21 cellular contexts compared by ENCODE assay signal in genomic region chr20:61565791-61566190, GRCh38.
DNase-seq lines count a peak whose midpoint lies in the region; ATAC-seq, FAIRE-seq and TF ChIP-seq lines count a peak whose summit lies in the region.
"Had no signal": no experiment of that assay in that cellular context is flagged by ENCODE, and none has a peak within 500 bp of the region (broad histone marks: within the 10 kb centered on the region; RNA-seq: fewer than 3 reads in every experiment).

No MANE protein-coding gene starts in this region.

- H2BK20ac ChIP-seq in H1 (ENCODE audit: low read length), result peak overlapping the region; percentile 66

- H2BK15ac ChIP-seq in H1 (ENCODE audit: low read length), result 0 out of 2 replicates have a peak overlapping the region, but pooled peaks have one; percentile 12

- no peak overlapping the region for H2AFZ ChIP-seq in H1 (ENCODE audit: low read length)
- H2AFZ ChIP-seq: GM23248 had no signal

- ATAC-seq in lower lobe of right lung, result no peak

- TF ChIP-seq POLR2A in H1 (IDR thresholded peaks at IDR 0.05; ENCODE audit: control extremely low read depth in 1 of 2, low read depth in 2 of 2, low read length in 2 of 2), result no peak
- no peak for TF ChIP-seq POLR2A in spleen (IDR thresholded peaks at IDR 0.05)

- no peak for TF ChIP-seq CTCF in H1 (IDR thresholded peaks at IDR 0.05; ENCODE audit: control extremely low read depth in 1 of 3, insufficient read depth in 1 of 3, low read depth in 1 of 3, low read length in 3 of 3)
- TF ChIP-seq CTCF in lower lobe of right lung (IDR thresholded peaks at IDR 0.05), result no peak
- TF ChIP-seq CTCF in spleen (IDR thresholded peaks at IDR 0.05 in 8 of 11, conservative IDR thresholded peaks at IDR 0.05 in 3 of 11), result no peak

- no peak overlapping the region for H3K23ac ChIP-seq in H1 (ENCODE audit: insufficient read length)

- H3K27me3 ChIP-seq in H1 (replicated peaks in 1 of 4; ENCODE audit: control insufficient read depth in 3 of 4, extremely low read depth in 1 of 4, insufficient read depth in 3 of 4, low read length in 3 of 4) (no peaks in the 10 kb centered on the region; a peak in 1 of 7 replicates), lower lobe of right lung (ENCODE audit: low read depth) (no peaks in the 10 kb centered on the region), spleen (replicated peaks in 1 of 7) (no peaks in the 10 kb centered on the region)
- H3K27me3 ChIP-seq: BE2C had no signal

- no peak overlapping the region for H3K56ac ChIP-seq in H1 (replicated peaks; ENCODE audit: insufficient read length, low read depth, low read length)

- H3K23me2 ChIP-seq in H1 (ENCODE audit: low read depth, low read length), result no peaks in the 10 kb centered on the region; the same call in 1 of the 2 replicates

- no peaks in the 10 kb centered on the region for H3K79me2 ChIP-seq in H1 (ENCODE audit: control insufficient read depth in 1 of 2, insufficient read depth in 2 of 2, low read length in 2 of 2)

- WGBS in H1 (ENCODE audit: extremely low coverage in 1 of 2, insufficient coverage in 1 of 2, insufficient read length in 1 of 2, insufficient replicate concordance in 2 of 2, low coverage in 1 of 2, low lambda C conversion rate in 2 of 2, missing lambda C conversion rate in 1 of 2), 2 experiments, result 94% methylated on average over 12 of the region's 12 CpGs; no CpG with 5 or more reads in 1 of the 2 experiments
- 86 to 90% (median 89%) methylated on average over 12 of the region's 12 CpGs for WGBS in spleen, 5 donors

- H3K4me3 ChIP-seq in H1 (ENCODE audit: extremely low read depth in 1 of 4, insufficient read depth in 2 of 4, low read depth in 3 of 4, low read length in 4 of 4) (no peak overlapping the region), lower lobe of right lung (no peak overlapping the region), spleen (no peak overlapping the region)
- H3K4me3 ChIP-seq: GM23248 had no signal

- FAIRE-seq in HTR-8/SVneo (lab: Jason Lieb, UNC), result peak; percentile 31
- FAIRE-seq in H1 (lab: Jason Lieb, UNC), result no peak
- FAIRE-seq: A204.1, D721Med, G401.6, GM12891, H54 had no signal

- H4K8ac ChIP-seq in H1 (ENCODE audit: extremely low read depth, insufficient read depth, low read length), result no peak overlapping the region; the same call in 1 of the 2 replicates

- H3K27ac ChIP-seq in H1 (ENCODE audit: low read depth, low read length) (no peak overlapping the region), lower lobe of right lung (no peak overlapping the region), spleen (no peak overlapping the region)
- H3K27ac ChIP-seq: GM23248 had no signal

- no peak for DNase-seq in HTR-8/SVneo (ENCODE audit: insufficient read length, low spot score)
- DNase-seq in H1 (ENCODE audit: low read depth in 1 of 2, low spot score in 2 of 2), result no peak
- peak; percentile 27 for DNase-seq in lower lobe of right lung
- DNase-seq in spleen, result peak; percentile 56
- no peak for DNase-seq in amniotic stem cell (lab: John Stamatoyannopoulos, UW)
- DNase-seq in D341Med (ENCODE audit: low spot score), result no peak
- DNase-seq in KG1 (lab: John Stamatoyannopoulos, UW), result no peak
- DNase-seq: ACHN; BE2C; C1 segment of cervical spinal cord; CD4-positive, CD25-positive, alpha-beta regulatory T cell; CD8-positive, alpha-beta memory T cell; COR-L47; GM23248; HCEC 1CT; HFFc6 had no signal

- intact Hi-C loops in lower lobe of right lung (cut with DNase I) (no loop called here), spleen (cut with DNase I; ENCODE audit: low total_unique reads) (no loop called here)

- POLR2A ChIA-PET in H1 (lab: Charles Lee; ENCODE audit: partially characterized antibody), result no interaction called here

- H3K36me3 ChIP-seq in H1 (ENCODE audit: control insufficient read depth in 2 of 4, insufficient read depth in 4 of 4, low read length in 3 of 4), result no peaks in the 10 kb centered on the region
- H3K36me3 ChIP-seq in lower lobe of right lung, result no peaks in the 10 kb centered on the region
- no peaks in the 10 kb centered on the region for H3K36me3 ChIP-seq in spleen
- H3K36me3 ChIP-seq: BE2C had no signal

- no peak for TF ChIP-seq EP300 in H1 (IDR thresholded peaks at IDR 0.05; ENCODE audit: borderline replicate concordance in 1 of 2, low read depth in 2 of 2, low read length in 2 of 2)

- H3K18ac ChIP-seq in H1 (ENCODE audit: extremely low read depth, low read length), result no peak overlapping the region

- H3K14ac ChIP-seq in H1 (ENCODE audit: insufficient read length), result no peak overlapping the region

- no peak overlapping the region for H3K4me2 ChIP-seq in H1 (ENCODE audit: insufficient read depth in 1 of 2, low read depth in 2 of 2, low read length in 2 of 2)

- CTCF ChIA-PET in H1 (lab: Charles Lee; ENCODE audit: partially characterized antibody), result interaction anchor here (1.3 kb wide), 1 partner anchor 15 kb away, joined by 3 read pairs; no protein-coding TSS in a partner anchor

- peak overlapping the region; percentile 77 for H4K91ac ChIP-seq in H1 (replicated peaks; ENCODE audit: insufficient read length, low read length)

- H2BK120ac ChIP-seq in H1 (replicated peaks; ENCODE audit: low read depth, low read length), result no peak overlapping the region

- no peaks in the 10 kb centered on the region for H3K9me3 ChIP-seq in H1 (ENCODE audit: insufficient read depth in 2 of 2, low read depth in 1 of 2, low read length in 1 of 2)
- no peaks in the 10 kb centered on the region for H3K9me3 ChIP-seq in lower lobe of right lung
- H3K9me3 ChIP-seq in spleen, result peaks cover 0 to 29% (median 0%) of the 10 kb centered on the region in 8 donors
- H3K9me3 ChIP-seq: BE2C had no signal

- H2AK5ac ChIP-seq in H1 (ENCODE audit: low read depth, low read length), result peak overlapping the region; percentile 55

- no peak for TF ChIP-seq RAD21 in H1 (IDR thresholded peaks at IDR 0.05 in 1 of 2, conservative IDR thresholded peaks at IDR 0.05 in 1 of 2; ENCODE audit: low read depth in 2 of 2, low read length in 2 of 2)

- H4K20me1 ChIP-seq in H1 (replicated peaks in 1 of 2; ENCODE audit: control insufficient read depth in 1 of 2, insufficient read depth in 2 of 2, low read length in 2 of 2), result no peaks in the 10 kb centered on the region

- no peaks in the 10 kb centered on the region for H3K79me1 ChIP-seq in H1 (ENCODE audit: low read depth, low read length)

- no peak overlapping the region for H3K4ac ChIP-seq in H1 (replicated peaks; ENCODE audit: insufficient read length, low read depth, low read length)

- H3K9ac ChIP-seq in H1 (replicated peaks in 1 of 4; ENCODE audit: extremely low read depth in 1 of 4, low read depth in 3 of 4, low read length in 3 of 4), result no peak overlapping the region
- H3K9ac ChIP-seq: GM23248 had no signal

- H2BK12ac ChIP-seq in H1 (ENCODE audit: low read depth, low read length), result peak overlapping the region; percentile 2; the same call in 1 of the 2 replicates

- H4K5ac ChIP-seq in H1 (ENCODE audit: insufficient read length, low read depth, low read length), result no peak overlapping the region

- H3K4me1 ChIP-seq in H1 (replicated peaks in 1 of 4; ENCODE audit: control insufficient read depth in 3 of 4, insufficient read depth in 4 of 4, low read length in 3 of 4) (peaks cover 0 to 18% (median 9%) of the 10 kb centered on the region in 4 experiments; a peak in 6 of 7 replicates), lower lobe of right lung (no peaks in the 10 kb centered on the region), spleen (no peaks in the 10 kb centered on the region)
- H3K4me1 ChIP-seq: BE2C had no signal

- H2BK5ac ChIP-seq in H1 (ENCODE audit: low read depth, low read length), result peak overlapping the region; percentile 49; the same call in 1 of the 2 replicates

TF ChIP-seq in H1, 55 proteins besides CTCF, POLR2A, EP300 and RAD21:
- TF ChIP-seq CBX8 (IDR thresholded peaks at IDR 0.05; ENCODE audit: borderline replicate concordance, low read depth, low read length) (no peak), MAFK (IDR thresholded peaks at IDR 0.05; ENCODE audit: low read depth, low read length) (no peak), SUZ12 (IDR thresholded peaks at IDR 0.05; ENCODE audit: low read length) (no peak), NRF1 (IDR thresholded peaks at IDR 0.05; ENCODE audit: low read depth, low read length) (no peak), SP4 (IDR thresholded peaks at IDR 0.05; ENCODE audit: low read length) (no peak), EGR1 (IDR thresholded peaks at IDR 0.05; ENCODE audit: borderline replicate concordance, low read depth, low read length) (no peak), BRCA1 (IDR thresholded peaks at IDR 0.05; ENCODE audit: low read depth, low read length) (no peak), RXRA (IDR thresholded peaks at IDR 0.05; ENCODE audit: insufficient read depth, low read depth, low read length) (no peak), CTBP2 (IDR thresholded peaks at IDR 0.05; ENCODE audit: borderline replicate concordance, insufficient read depth, insufficient read length, low read length) (no peak), ASH2L (IDR thresholded peaks at IDR 0.05; ENCODE audit: low read length) (no peak), EZH2 (IDR thresholded peaks at IDR 0.05; ENCODE audit: low read depth, low read length, severe bottlenecking) (no peak), USF2 (IDR thresholded peaks at IDR 0.05; ENCODE audit: low read length) (no peak), ZNF274 (IDR thresholded peaks at IDR 0.05; ENCODE audit: borderline replicate concordance, extremely low read depth, low read length) (no peak), POLR2AphosphoS5 (IDR thresholded peaks at IDR 0.05; ENCODE audit: low read depth, low read length) (no peak), ATF3 (IDR thresholded peaks at IDR 0.05; ENCODE audit: insufficient read depth, low read depth, low read length) (no peak), CBX5 (IDR thresholded peaks at IDR 0.05; ENCODE audit: low read depth, low read length) (no peak), BCL11A (IDR thresholded peaks at IDR 0.05; ENCODE audit: low read depth in 2 of 2, low read length in 2 of 2) (no peak), HDAC2 (IDR thresholded peaks at IDR 0.05; ENCODE audit: borderline replicate concordance in 1 of 2, low read depth in 2 of 2, low read length in 2 of 2) (no peak)

Comparison
In these comparisons a context has a peak if more than half of its experiments do, and no peak if none do; other contexts are left out.
1. DNase-seq: peak in lower lobe of right lung (single experiment) and spleen (single experiment); none in HTR-8/SVneo (single experiment), H1 (0 of 2), amniotic stem cell (single experiment), D341Med (single experiment) and KG1 (single experiment).